In the genomic region with DNA sequence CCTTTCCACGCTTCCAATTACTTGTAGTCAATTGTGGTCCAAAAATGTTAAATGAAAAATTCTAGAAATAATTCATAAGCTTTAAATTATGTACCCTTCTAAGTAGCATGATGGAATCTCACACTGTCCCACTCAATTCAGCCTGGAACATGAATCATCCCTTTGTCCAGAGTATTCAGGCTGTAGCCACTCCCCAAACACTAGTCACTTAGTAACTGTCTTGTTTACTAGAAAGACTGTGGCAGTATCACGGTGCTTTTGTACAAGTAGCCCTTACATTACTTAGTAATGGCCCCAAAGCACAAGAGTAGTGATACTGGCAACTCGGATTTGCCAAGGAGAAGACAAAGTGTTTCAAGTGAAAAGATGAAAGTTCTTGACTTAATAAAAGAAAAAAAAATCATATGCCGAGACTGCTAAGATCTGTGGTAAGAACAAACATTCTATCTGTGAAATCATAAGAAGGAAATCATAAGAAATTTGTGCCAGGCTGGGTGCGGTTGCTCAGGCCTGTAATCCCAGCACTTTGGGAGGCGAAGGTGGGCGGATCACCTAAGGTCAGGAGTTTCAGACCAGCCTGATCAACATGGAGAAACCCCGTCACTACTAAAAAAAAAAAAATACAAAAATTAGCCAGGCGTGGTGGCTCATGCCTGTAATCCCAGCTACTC, we compare ENCODE assay signal across 10 cellular contexts.
DNase-seq lines count a peak whose midpoint lies in the region; ATAC-seq and TF ChIP-seq lines count a peak whose summit lies in the region.
"Had no signal": no experiment of that assay in that cellular context is flagged by ENCODE, and none has a peak within 500 bp of the region (broad histone marks: within the 10 kb centered on the region; RNA-seq: fewer than 3 reads in every experiment).

No MANE protein-coding gene starts in this region.

- H3K4me3 ChIP-seq in ACC112 (ENCODE audit: low read depth, low read length), result no peak overlapping the region
- H3K4me3 ChIP-seq in brain microvascular endothelial cell (ENCODE audit: low read depth, low read length), result no peak overlapping the region
- H3K4me3 ChIP-seq: right lobe of liver, thoracic aorta had no signal

- no peak overlapping the region for H2AFZ ChIP-seq in ACC112 (ENCODE audit: low read length, unreplicated experiment)

- no peaks in the 10 kb centered on the region for H3K9me3 Mint-ChIP-seq in activated T-helper 1 cell treated with anti-CD3 and anti-CD28 coated beads, Interleukin-12 subunit alpha, Interleukin-12 subunit beta, Interleukin-2, Interleukin-4 antibody, amounts not matched to agents 30 ng/mL and 10 ng/mL and 1 ng/mL, durations not matched to agents 14 hours and 24 hours and 36 hours

- peaks cover 16% of the 10 kb centered on the region; the same call in 1 of the 2 replicates for H3K36me3 ChIP-seq in ACC112 (ENCODE audit: insufficient read depth, low read length)
- H3K36me3 ChIP-seq in brain microvascular endothelial cell (replicated peaks), result peaks cover 18% of the 10 kb centered on the region
- H3K36me3 ChIP-seq: right lobe of liver had no signal

- H3K79me2 ChIP-seq in ACC112 (ENCODE audit: control insufficient read depth, insufficient read depth, low read length, unreplicated experiment), result no peaks in the 10 kb centered on the region

- no peak for ATAC-seq in GM18517 (IDR thresholded peaks at IDR 0.05; ENCODE audit: unreplicated experiment)

- H3K27me3 ChIP-seq in ACC112 (ENCODE audit: insufficient read depth, low read length), result no peaks in the 10 kb centered on the region
- H3K27me3 ChIP-seq in brain microvascular endothelial cell (replicated peaks), result no peaks in the 10 kb centered on the region
- H3K27me3 ChIP-seq: right lobe of liver had no signal

- no peak overlapping the region for H3K27ac Mint-ChIP-seq in activated T-helper 1 cell treated with anti-CD3 and anti-CD28 coated beads, Interleukin-12 subunit alpha, Interleukin-12 subunit beta, Interleukin-2, Interleukin-4 antibody, amounts not matched to agents 30 ng/mL and 10 ng/mL and 1 ng/mL, durations not matched to agents 14 hours and 24 hours and 36 hours

- H3K4me3 Mint-ChIP-seq in activated T-helper 1 cell treated with anti-CD3 and anti-CD28 coated beads, Interleukin-12 subunit alpha, Interleukin-12 subunit beta, Interleukin-2, Interleukin-4 antibody, amounts not matched to agents 30 ng/mL and 10 ng/mL and 1 ng/mL, durations not matched to agents 14 hours and 24 hours and 36 hours, result no peak overlapping the region

- TF ChIP-seq CTCF in brain microvascular endothelial cell (IDR thresholded peaks at IDR 0.05; ENCODE audit: low read depth, low read length, missing control alignments), result no peak
- TF ChIP-seq CTCF in GM13976 (IDR thresholded peaks at IDR 0.05; ENCODE audit: borderline replicate concordance, control extremely low read depth, extremely low read depth, insufficient read depth, missing control alignments), result no peak

- in situ Hi-C loops in brain microvascular endothelial cell (cut with HindIII; ENCODE audit: low pct_ligation_motif_present, low sequenced_read_pairs), result no loop called here
- in situ Hi-C loops in GM13976 (cut with MboI; ENCODE audit: low sequenced_read_pairs, unreplicated experiment), result no loop called here

- peaks cover 12% of the 10 kb centered on the region for H3K4me1 ChIP-seq in ACC112 (ENCODE audit: control insufficient read depth, insufficient read depth, low read length, unreplicated experiment)
- H3K4me1 ChIP-seq: right lobe of liver had no signal

- peaks cover 21% of the 10 kb centered on the region for H3K36me3 Mint-ChIP-seq in activated T-helper 1 cell treated with anti-CD3 and anti-CD28 coated beads, Interleukin-12 subunit alpha, Interleukin-12 subunit beta, Interleukin-2, Interleukin-4 antibody, amounts not matched to agents 30 ng/mL and 10 ng/mL and 1 ng/mL, durations not matched to agents 14 hours and 24 hours and 36 hours (ENCODE audit: low read depth)

- H3K4me1 Mint-ChIP-seq in activated T-helper 1 cell treated with anti-CD3 and anti-CD28 coated beads, Interleukin-12 subunit alpha, Interleukin-12 subunit beta, Interleukin-2, Interleukin-4 antibody, amounts not matched to agents 30 ng/mL and 10 ng/mL and 1 ng/mL, durations not matched to agents 14 hours and 24 hours and 36 hours (ENCODE audit: low read depth), result no peaks in the 10 kb centered on the region

- peak; percentile 84 for DNase-seq in HT1080 (ENCODE audit: low read depth)
- DNase-seq in brain microvascular endothelial cell, result peak; percentile 93
- DNase-seq in kidney tubule cell (ENCODE audit: low spot score), result peak; percentile 92
- no peak for DNase-seq in GM13976 (ENCODE audit: low spot score)
- DNase-seq in activated T-helper 1 cell treated with anti-CD3 and anti-CD28 coated beads, Interleukin-12 subunit alpha, Interleukin-12 subunit beta, Interleukin-2, Interleukin-4 antibody, amounts not matched to agents 30 ng/mL and 10 ng/mL and 1 ng/mL, durations not matched to agents 14 hours and 24 hours and 36 hours (ENCODE audit: low spot score), result no peak
- no peak for DNase-seq in NCI-H2196 treated with DMSO at 0.1 percent for 48 hours (lab: John Stamatoyannopoulos, UW; ENCODE audit: unreplicated experiment)
- DNase-seq: right lobe of liver had no signal

- intact Hi-C loops in activated T-helper 1 cell treated with anti-CD3 and anti-CD28 coated beads, Interleukin-12 subunit alpha, Interleukin-12 subunit beta, Interleukin-2, Interleukin-4 antibody, amounts not matched to agents 30 ng/mL and 10 ng/mL and 1 ng/mL, durations not matched to agents 14 hours and 24 hours and 36 hours (cut with micrococcal nuclease), result no loop called here

- peak overlapping the region; percentile 89 for H3K27ac ChIP-seq in ACC112 (ENCODE audit: low read depth, low read length)
- peak overlapping the region; percentile 81 for H3K27ac ChIP-seq in brain microvascular endothelial cell
- H3K27ac ChIP-seq: right lobe of liver, thoracic aorta had no signal

- H3K27me3 Mint-ChIP-seq in activated T-helper 1 cell treated with anti-CD3 and anti-CD28 coated beads, Interleukin-12 subunit alpha, Interleukin-12 subunit beta, Interleukin-2, Interleukin-4 antibody, amounts not matched to agents 30 ng/mL and 10 ng/mL and 1 ng/mL, durations not matched to agents 14 hours and 24 hours and 36 hours (ENCODE audit: insufficient read depth), result no peaks in the 10 kb centered on the region

Comparison
In these comparisons a context has a peak if more than half of its experiments do, and no peak if none do; other contexts are left out.
1. DNase-seq: peak in HT1080 (single experiment), brain microvascular endothelial cell (single experiment) and kidney tubule cell (single experiment); none in GM13976 (single experiment), activated T-helper 1 cell treated with anti-CD3 and anti-CD28 coated beads, Interleukin-12 subunit alpha, Interleukin-12 subunit beta, Interleukin-2, Interleukin-4 antibody, amounts not matched to agents 30 ng/mL and 10 ng/mL and 1 ng/mL, durations not matched to agents 14 hours and 24 hours and 36 hours (single experiment) and NCI-H2196 treated with DMSO at 0.1 percent for 48 hours (single experiment).